In the genomic region with DNA sequence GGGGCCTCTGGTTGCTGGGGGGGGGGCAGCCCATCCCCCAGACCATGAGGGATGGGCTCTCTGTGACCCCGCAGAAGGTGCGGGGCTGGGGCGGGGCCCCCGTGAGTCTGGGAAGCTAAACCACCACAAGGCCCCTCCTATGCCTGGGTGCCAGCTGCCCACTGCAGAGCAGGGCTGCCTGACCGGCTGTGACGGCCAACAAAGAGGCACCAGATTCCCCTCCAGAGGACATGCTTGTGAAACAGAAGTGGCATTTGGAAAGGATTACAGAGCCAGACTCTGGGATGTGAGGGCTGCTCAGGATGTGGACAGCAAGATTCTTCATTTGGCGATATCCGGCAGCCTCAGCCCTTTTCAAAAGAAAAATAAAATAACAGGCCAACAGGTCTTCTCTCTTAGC, we compare ENCODE assay signal across 14 cellular contexts. TPM values are rescaled to one million over a fixed set of nuclear protein-coding genes. Genes with fewer than 3 reads are reported as not detected.
DNase-seq lines count a peak whose midpoint lies in the region; TF ChIP-seq lines count a peak whose summit lies in the region.
"Had no signal": no experiment of that assay in that cellular context is flagged by ENCODE, and none has a peak within 500 bp of the region (broad histone marks: within the 10 kb centered on the region; RNA-seq: fewer than 3 reads in every experiment).

No MANE protein-coding gene starts in this region.

- CTCF ChIA-PET in GM10248 (lab: Yijun Ruan, JAX) = no interaction called here

- H3K4me1 ChIP-seq in BLaER1 = peaks cover 83% of the 10 kb centered on the region
- no peaks in the 10 kb centered on the region for H3K4me1 ChIP-seq in smooth muscle cell (ENCODE audit: low read depth)
- H3K4me1 ChIP-seq in effector memory CD4-positive, alpha-beta T cell (ENCODE audit: control insufficient read depth, insufficient read depth, low read length, poor library complexity, severe bottlenecking) = no peaks in the 10 kb centered on the region

- POLR2A ChIA-PET in GM10248 (lab: Yijun Ruan, JAX) = no interaction called here

- H3K27me3 ChIP-seq in BLaER1 = no peaks in the 10 kb centered on the region
- H3K27me3 ChIP-seq in smooth muscle cell (ENCODE audit: low read depth) = no peaks in the 10 kb centered on the region
- no peaks in the 10 kb centered on the region for H3K27me3 ChIP-seq in effector memory CD4-positive, alpha-beta T cell (replicated peaks; ENCODE audit: control insufficient read depth, insufficient read depth, low read length, poor library complexity, severe bottlenecking)

- no peaks in the 10 kb centered on the region for H3F3A ChIP-seq in smooth muscle cell (ENCODE audit: low read depth)

- H3K9me3 ChIP-seq in BLaER1 (no peaks in the 10 kb centered on the region), smooth muscle cell (replicated peaks; ENCODE audit: low read depth) (no peaks in the 10 kb centered on the region)
- no peaks in the 10 kb centered on the region for H3K9me3 ChIP-seq in effector memory CD4-positive, alpha-beta T cell (ENCODE audit: control insufficient read depth, low read length)

- H3K27ac ChIP-seq in BLaER1 (peak overlapping the region; percentile 71), smooth muscle cell (ENCODE audit: low read depth) (peak overlapping the region; percentile 35)
- no peak overlapping the region for H3K27ac ChIP-seq in effector memory CD4-positive, alpha-beta T cell (ENCODE audit: insufficient read depth, low read length, poor library complexity, severe bottlenecking)

- no peaks in the 10 kb centered on the region for H3K79me2 ChIP-seq in smooth muscle cell (ENCODE audit: low read depth)

- TF ChIP-seq CTCF in smooth muscle cell (IDR thresholded peaks at IDR 0.05; ENCODE audit: borderline replicate concordance, insufficient read depth, poor library complexity, severe bottlenecking) = no peak
- TF ChIP-seq CTCF in GM10248 (IDR thresholded peaks at IDR 0.05; ENCODE audit: control extremely low read depth, extremely low read depth, low read depth, missing control alignments) = no peak

- peak overlapping the region; percentile 95 for H3K4me2 ChIP-seq in BLaER1
- H3K4me2 ChIP-seq in smooth muscle cell = peak overlapping the region; percentile 3

- DNase-seq in DMS79 treated with DMSO at 0.1 percent for 48 hours (lab: John Stamatoyannopoulos, UW) = peak; percentile 86
- peak; percentile 26 for DNase-seq in globus pallidus (ENCODE audit: low spot score)
- no peak for DNase-seq in smooth muscle cell (lab: John Stamatoyannopoulos, UW; ENCODE audit: unreplicated experiment)
- no peak for DNase-seq in effector memory CD4-positive, alpha-beta T cell
- DNase-seq in GM10248 (ENCODE audit: extremely low spot score) = no peak
- no peak for DNase-seq in NCI-H2107 treated with DMSO at 0.1 percent for 48 hours (lab: John Stamatoyannopoulos, UW; ENCODE audit: unreplicated experiment)
- DNase-seq: GF-D8, GOT3, NCI-H1436 treated with DMSO at 0.1 percent for 48 hours, NCI-H2029 treated with DMSO at 0.1 percent for 48 hours, NCI-H510A, SHP77 treated with DMSO at 0.1 percent for 48 hours had no signal

- no peak overlapping the region for H2AFZ ChIP-seq in smooth muscle cell (ENCODE audit: low read depth)

- H4K20me1 ChIP-seq in BLaER1 (no peaks in the 10 kb centered on the region), smooth muscle cell (ENCODE audit: low read depth) (no peaks in the 10 kb centered on the region)

- H3K36me3 ChIP-seq in BLaER1 (no peaks in the 10 kb centered on the region), smooth muscle cell (ENCODE audit: low read depth) (no peaks in the 10 kb centered on the region)
- H3K36me3 ChIP-seq in effector memory CD4-positive, alpha-beta T cell (ENCODE audit: control insufficient read depth, insufficient read depth, low read length) = no peaks in the 10 kb centered on the region

- 45% methylated on average over 6 of the region's 8 CpGs for WGBS in smooth muscle cell (ENCODE audit: low lambda C conversion rate)

- H3K9ac ChIP-seq in BLaER1 = no peak overlapping the region
- no peak overlapping the region for H3K9ac ChIP-seq in smooth muscle cell (ENCODE audit: low read depth)

- no peak overlapping the region for H3K4me3 ChIP-seq in BLaER1
- H3K4me3 ChIP-seq in smooth muscle cell = no peak overlapping the region
- no peak overlapping the region for H3K4me3 ChIP-seq in effector memory CD4-positive, alpha-beta T cell (ENCODE audit: insufficient read depth, low read depth, low read length, poor library complexity, severe bottlenecking)

RNA-seq across cellular contexts. Expression of a gene that starts 16.5 kb away (rescaled TPM):
- total RNA-seq in smooth muscle cell = 0.09 TPM in 1 of 2 replicates, not detected in the other
- 0.28 TPM in 1 of 2 replicates, not detected in the other for polyA plus RNA-seq in smooth muscle cell
- total RNA-seq: CD8-positive, alpha-beta memory T cell had no signal
- polyA plus RNA-seq: CD8-positive, alpha-beta memory T cell had no signal

RNA-seq across cellular contexts. Expression of a gene that starts 49.9 kb away (rescaled TPM):
- total RNA-seq in smooth muscle cell = 0.18 and 0.81 TPM in 2 replicates
- polyA plus RNA-seq in smooth muscle cell = 1.4 and 1.7 TPM in 2 replicates

Comparison
In these comparisons a context has a peak if more than half of its experiments do, and no peak if none do; other contexts are left out.
1. DNase-seq: peak in DMS79 treated with DMSO at 0.1 percent for 48 hours (single experiment) and globus pallidus (single experiment); none in smooth muscle cell (single experiment), effector memory CD4-positive, alpha-beta T cell (0 of 3), GM10248 (single experiment) and NCI-H2107 treated with DMSO at 0.1 percent for 48 hours (single experiment).